8 cellular contexts compared by ENCODE assay signal in the genomic region with DNA sequence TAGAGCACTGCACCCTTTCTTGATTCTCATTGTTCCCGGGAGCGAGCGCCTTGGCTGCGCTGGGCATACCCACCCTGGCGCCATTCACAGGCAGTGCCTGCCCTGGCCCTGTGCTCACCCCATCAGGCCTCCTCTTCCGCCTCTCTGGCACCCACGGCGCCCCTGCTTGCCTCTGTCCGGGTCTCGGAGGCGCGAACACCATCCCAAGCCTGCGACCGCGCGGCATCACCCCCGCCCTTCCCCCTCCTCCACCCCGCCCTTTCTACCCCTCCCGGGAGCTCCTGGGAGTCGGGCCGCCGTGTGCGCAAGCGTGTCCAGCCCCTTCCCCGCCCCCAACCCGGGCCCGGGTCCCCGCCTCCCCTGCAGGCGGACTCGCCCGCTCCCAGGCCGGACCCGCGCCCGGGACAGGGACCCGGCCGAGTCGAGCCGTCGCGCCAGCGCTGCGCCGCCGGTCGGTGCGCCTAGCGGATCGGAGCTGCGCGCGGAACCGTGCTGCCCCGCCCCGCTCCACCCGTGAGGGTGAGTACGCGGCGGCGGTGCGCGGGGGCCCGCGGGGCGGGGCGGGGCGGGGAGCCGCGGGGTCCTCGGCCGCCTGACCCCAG. TPM values are rescaled to one million over a fixed set of nuclear protein-coding genes. Genes with fewer than 3 reads are reported as not detected.
DNase-seq lines count a peak whose midpoint lies in the region; ATAC-seq and TF ChIP-seq lines count a peak whose summit lies in the region.

A gene with protein sequence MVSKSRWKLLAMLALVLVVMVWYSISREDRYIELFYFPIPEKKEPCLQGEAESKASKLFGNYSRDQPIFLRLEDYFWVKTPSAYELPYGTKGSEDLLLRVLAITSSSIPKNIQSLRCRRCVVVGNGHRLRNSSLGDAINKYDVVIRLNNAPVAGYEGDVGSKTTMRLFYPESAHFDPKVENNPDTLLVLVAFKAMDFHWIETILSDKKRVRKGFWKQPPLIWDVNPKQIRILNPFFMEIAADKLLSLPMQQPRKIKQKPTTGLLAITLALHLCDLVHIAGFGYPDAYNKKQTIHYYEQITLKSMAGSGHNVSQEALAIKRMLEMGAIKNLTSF (plus strand): TSS at position 363 of the 602 bp plus-strand sequence. CDS start 50,470 bp downstream, outside the sequence.

- H3K27me3 ChIP-seq in cardiac muscle cell = no peaks in the 10 kb centered on the region

- H3K36me3 Mint-ChIP-seq in activated naive CD8-positive, alpha-beta T cell treated with anti-CD3 and anti-CD28 coated beads, Interleukin-2, amount 10 ng/mL, durations not matched to agents 7 days and 5 days = peaks cover 7% of the 10 kb centered on the region
- peaks cover 3% of the 10 kb centered on the region for H3K36me3 Mint-ChIP-seq in type B pancreatic cell

- H3K4me1 Mint-ChIP-seq in activated naive CD8-positive, alpha-beta T cell treated with anti-CD3 and anti-CD28 coated beads, Interleukin-2, amount 10 ng/mL, durations not matched to agents 7 days and 5 days = peaks cover 33% of the 10 kb centered on the region
- peaks cover 36% of the 10 kb centered on the region for H3K4me1 Mint-ChIP-seq in type B pancreatic cell (ENCODE audit: unreplicated experiment)

- TF ChIP-seq CTCF in cardiac muscle cell (IDR thresholded peaks at IDR 0.05; ENCODE audit: low read depth, low read length) (no peak), type B pancreatic cell (conservative IDR thresholded peaks at IDR 0.05) (no peak)

- POLR2A ChIA-PET in activated naive CD8-positive, alpha-beta T cell treated with anti-CD3 and anti-CD28 coated beads, Interleukin-2, amount 10 ng/mL, durations not matched to agents 7 days and 5 days (lab: Charles Lee) = interaction anchor here (0.5 to 4.6 kb wide), 6 partner anchors 10 to 109 kb away, joined by 3 to 61 read pairs (median 4); a partner anchor contains a TSS

- intact Hi-C loops in posterior cingulate gyrus (cut with DNase I) = loop anchor here (5.0 kb wide), 2 partner anchors 37 to 62 kb away; no protein-coding TSS in a partner anchor

- DNase-seq in DMS53 (lab: John Stamatoyannopoulos, UW) = peak; percentile 81
- DNase-seq in activated naive CD8-positive, alpha-beta T cell treated with anti-CD3 and anti-CD28 coated beads, Interleukin-2, amount 10 ng/mL, durations not matched to agents 7 days and 5 days = peak; percentile 79
- peak; percentile 81 to 90 for DNase-seq in cardiac muscle cell (ENCODE audit: low read depth in 1 of 2, low spot score in 1 of 2)
- peak; percentile 76 to 96 (median 82) for DNase-seq in posterior cingulate gyrus
- peak; percentile 87 for DNase-seq in type B pancreatic cell (ENCODE audit: extremely low spot score, unreplicated experiment)

- H3K4me1 ChIP-seq in cardiac muscle cell (ENCODE audit: low read depth) = peaks cover 10% of the 10 kb centered on the region

- H3K36me3 ChIP-seq in cardiac muscle cell = no peaks in the 10 kb centered on the region

- H3K4me3 Mint-ChIP-seq in activated naive CD8-positive, alpha-beta T cell treated with anti-CD3 and anti-CD28 coated beads, Interleukin-2, amount 10 ng/mL, durations not matched to agents 7 days and 5 days = peak within 1 kb of the TSS; percentile 95
- H3K4me3 Mint-ChIP-seq in type B pancreatic cell = peak within 1 kb of the TSS; percentile 94

- no peaks in the 10 kb centered on the region for H3K27me3 Mint-ChIP-seq in activated naive CD8-positive, alpha-beta T cell treated with anti-CD3 and anti-CD28 coated beads, Interleukin-2, amount 10 ng/mL, durations not matched to agents 7 days and 5 days
- H3K27me3 Mint-ChIP-seq in type B pancreatic cell = no peaks in the 10 kb centered on the region

- ATAC-seq in GM21447 (IDR thresholded peaks at IDR 0.05; ENCODE audit: unreplicated experiment) (peak; percentile 60), SK-N-SH treated with all-trans-retinoic acid at 6 μM for 48 hours (peak; percentile 72)
- peak; percentile 80 for ATAC-seq in activated naive CD8-positive, alpha-beta T cell treated with anti-CD3 and anti-CD28 coated beads, Interleukin-2, amount 10 ng/mL, durations not matched to agents 7 days and 5 days (ENCODE audit: low read depth)

- no peaks in the 10 kb centered on the region for H3K9me3 Mint-ChIP-seq in activated naive CD8-positive, alpha-beta T cell treated with anti-CD3 and anti-CD28 coated beads, Interleukin-2, amount 10 ng/mL, durations not matched to agents 7 days and 5 days
- H3K9me3 Mint-ChIP-seq in type B pancreatic cell = no peaks in the 10 kb centered on the region

- TF ChIP-seq RAD21 in Ishikawa (IDR thresholded peaks at IDR 0.05; ENCODE audit: low read depth) = no peak

- no peaks in the 10 kb centered on the region for H3K9me3 ChIP-seq in cardiac muscle cell (ENCODE audit: low read depth)

- H3K27ac ChIP-seq in cardiac muscle cell = no peak within 1 kb of the TSS

- no peak for TF ChIP-seq EP300 in Ishikawa (IDR thresholded peaks at IDR 0.05; ENCODE audit: borderline replicate concordance)

- peak within 1 kb of the TSS; percentile 90 for H3K27ac Mint-ChIP-seq in activated naive CD8-positive, alpha-beta T cell treated with anti-CD3 and anti-CD28 coated beads, Interleukin-2, amount 10 ng/mL, durations not matched to agents 7 days and 5 days
- H3K27ac Mint-ChIP-seq in type B pancreatic cell = peak within 1 kb of the TSS; percentile 85

- H3K4me3 ChIP-seq in cardiac muscle cell = peak within 1 kb of the TSS; percentile 84

TF ChIP-seq in Ishikawa, 13 proteins besides CTCF, POLR2A, EP300 and RAD21:
- TF ChIP-seq, protein P1, sequence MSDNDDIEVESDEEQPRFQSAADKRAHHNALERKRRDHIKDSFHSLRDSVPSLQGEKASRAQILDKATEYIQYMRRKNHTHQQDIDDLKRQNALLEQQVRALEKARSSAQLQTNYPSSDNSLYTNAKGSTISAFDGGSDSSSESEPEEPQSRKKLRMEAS (IDR thresholded peaks at IDR 0.05) = peak; percentile 28; the same call in 1 of the 2 replicates
- TF ChIP-seq TAF1 (IDR thresholded peaks at IDR 0.05; ENCODE audit: low read depth) = no peak; the same call in 1 of the 2 replicates

TF ChIP-seq in SK-N-SH treated with all-trans-retinoic acid at 6 μM for 48 hours, 23 proteins besides CTCF, POLR2A, EP300 and RAD21:
- no peak for TF ChIP-seq SNAI2 (CRISPR knock-in tag; IDR thresholded peaks at IDR 0.05)

RNA-seq across cellular contexts. Expression of the gene that starts here (rescaled TPM):
- total RNA-seq in activated naive CD8-positive, alpha-beta T cell treated with anti-CD3 and anti-CD28 coated beads, Interleukin-2, amount 10 ng/mL, durations not matched to agents 7 days and 5 days = 1 to 10 TPM; 6.3 to 8.5 TPM
- total RNA-seq in cardiac muscle cell (21.4 and 25.6 TPM in 2 replicates), type B pancreatic cell (ENCODE audit: low replicate concordance) (18.6 and 19.1 TPM in 2 replicates)
- polyA plus RNA-seq in cardiac muscle cell = 19.1 and 28.6 TPM in 2 replicates
